ENCODE assay signal across 19 cellular contexts in genomic region chr17:6523809-6524355, GRCh38.
"Had no signal": no experiment of that assay in that cellular context is flagged by ENCODE, and none has a peak within 500 bp of the region (broad histone marks: within the 10 kb centered on the region; RNA-seq: fewer than 3 reads in every experiment).

No MANE protein-coding gene starts in this region.

- H3K4me3 Mint-ChIP-seq: activated CD4-positive, alpha-beta T cell treated with anti-CD3 and anti-CD28 coated beads, Interleukin-2, amount 10 ng/mL, durations not matched to agents 7 days and 5 days; activated CD8-positive, alpha-beta T cell treated with anti-CD3 and anti-CD28 coated beads, Interleukin-2, amount 10 ng/mL, durations not matched to agents 7 days and 5 days; activated naive CD4-positive, alpha-beta T cell treated with anti-CD3 and anti-CD28 coated beads, Interleukin-2, amount 10 ng/mL, durations not matched to agents 7 days and 5 days; activated T-cell treated with anti-CD3 and anti-CD28 coated beads, Interleukin-2, amount 50 U/mL, for 4 hours; dendritic cell treated with granulocyte-macrophage colony-stimulating factor and Interleukin-4, amounts not matched to agents 40 ng/mL and 50 ng/mL, for 4 days; nephron had no signal

- H3K36me3 Mint-ChIP-seq: activated naive CD4-positive, alpha-beta T cell treated with anti-CD3 and anti-CD28 coated beads, Interleukin-2, amount 10 ng/mL, durations not matched to agents 7 days and 5 days had no signal

- FAIRE-seq: endothelial cell of umbilical vein had no signal

- H3K27ac ChIP-seq: lower lobe of right lung, tibial artery had no signal

- H3K27me3 Mint-ChIP-seq: activated CD4-positive, alpha-beta T cell treated with anti-CD3 and anti-CD28 coated beads, Interleukin-2, amount 10 ng/mL, durations not matched to agents 7 days and 5 days; activated naive CD4-positive, alpha-beta T cell treated with anti-CD3 and anti-CD28 coated beads, Interleukin-2, amount 10 ng/mL, durations not matched to agents 7 days and 5 days had no signal

- ATAC-seq: activated CD8-positive, alpha-beta T cell treated with anti-CD3 and anti-CD28 coated beads, Interleukin-2, amount 10 ng/mL, durations not matched to agents 7 days and 5 days; activated T-cell treated with anti-CD3 and anti-CD28 coated beads, Interleukin-2, amount 50 U/mL, for 4 hours had no signal

- DNase-seq: activated CD4-positive, alpha-beta T cell treated with anti-CD3 and anti-CD28 coated beads, Interleukin-2, amount 10 ng/mL, durations not matched to agents 7 days and 5 days; activated CD8-positive, alpha-beta T cell treated with anti-CD3 and anti-CD28 coated beads, Interleukin-2, amount 10 ng/mL, durations not matched to agents 7 days and 5 days; activated naive CD4-positive, alpha-beta T cell treated with anti-CD3 and anti-CD28 coated beads, Interleukin-2, amount 10 ng/mL, durations not matched to agents 7 days and 5 days; activated T-cell treated with anti-CD3 and anti-CD28 coated beads, Interleukin-2, amount 50 U/mL, for 4 hours; effector CD8-positive, alpha-beta T cell; left colon; lower lobe of right lung; midbrain; occipital lobe; retina; stimulated activated CD8-positive, alpha-beta memory T cell treated with anti-CD3 and anti-CD28 coated beads, Interleukin-4, amount 100 ng/mL, for 48 hours; stimulated activated naive CD4-positive, alpha-beta T cell; substantia nigra; T-helper 1 cell; T1000 had no signal

- H3K4me3 ChIP-seq: lower lobe of right lung, tibial artery had no signal

- H3K27me3 ChIP-seq: tibial artery had no signal

- H3K9me3 Mint-ChIP-seq: activated CD4-positive, alpha-beta T cell treated with anti-CD3 and anti-CD28 coated beads, Interleukin-2, amount 10 ng/mL, durations not matched to agents 7 days and 5 days; activated naive CD4-positive, alpha-beta T cell treated with anti-CD3 and anti-CD28 coated beads, Interleukin-2, amount 10 ng/mL, durations not matched to agents 7 days and 5 days; activated T-cell treated with anti-CD3 and anti-CD28 coated beads, Interleukin-2, amount 50 U/mL, for 4 hours; dendritic cell treated with granulocyte-macrophage colony-stimulating factor and Interleukin-4, amounts not matched to agents 40 ng/mL and 50 ng/mL, for 4 days; nephron had no signal

- H3K9me3 ChIP-seq: lower lobe of right lung, tibial artery had no signal

- H3K4me1 ChIP-seq: lower lobe of right lung, tibial artery had no signal

- H3K27ac Mint-ChIP-seq: activated CD4-positive, alpha-beta T cell treated with anti-CD3 and anti-CD28 coated beads, Interleukin-2, amount 10 ng/mL, durations not matched to agents 7 days and 5 days; activated CD8-positive, alpha-beta T cell treated with anti-CD3 and anti-CD28 coated beads, Interleukin-2, amount 10 ng/mL, durations not matched to agents 7 days and 5 days; activated naive CD4-positive, alpha-beta T cell treated with anti-CD3 and anti-CD28 coated beads, Interleukin-2, amount 10 ng/mL, durations not matched to agents 7 days and 5 days; dendritic cell treated with granulocyte-macrophage colony-stimulating factor and Interleukin-4, amounts not matched to agents 40 ng/mL and 50 ng/mL, for 4 days; nephron had no signal

- H3K4me1 Mint-ChIP-seq: activated CD4-positive, alpha-beta T cell treated with anti-CD3 and anti-CD28 coated beads, Interleukin-2, amount 10 ng/mL, durations not matched to agents 7 days and 5 days; activated naive CD4-positive, alpha-beta T cell treated with anti-CD3 and anti-CD28 coated beads, Interleukin-2, amount 10 ng/mL, durations not matched to agents 7 days and 5 days; nephron had no signal

- H3K36me3 ChIP-seq: lower lobe of right lung, tibial artery had no signal
